ENCODE assay signal across 19 cellular contexts in the genomic region with DNA sequence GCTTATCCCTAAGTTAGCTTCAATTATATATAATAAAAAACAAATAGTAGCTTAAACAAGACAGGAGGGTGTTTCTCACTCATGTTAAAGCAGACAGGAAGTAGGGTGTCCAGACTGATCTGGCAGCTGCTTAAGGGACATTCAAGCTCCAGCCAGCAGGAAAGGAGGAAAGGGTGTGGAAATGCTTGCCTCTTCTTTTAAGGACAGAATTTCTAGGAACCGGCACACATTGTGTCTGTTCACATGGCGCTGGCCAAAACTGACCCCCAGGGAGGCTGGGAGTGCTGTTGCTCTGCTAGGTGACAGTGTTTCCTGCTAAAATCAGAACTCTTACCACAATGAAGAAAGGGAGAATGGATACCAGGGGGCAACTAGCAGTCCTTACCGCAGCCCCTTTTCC. TPM values are rescaled to one million over a fixed set of nuclear protein-coding genes. Genes with fewer than 3 reads are reported as not detected.
A peak's percentile ranks its signal among the peaks of the same experiment; 100 is the strongest.
DNase-seq lines count a peak whose midpoint lies in the region; ATAC-seq and TF ChIP-seq lines count a peak whose summit lies in the region.
"Had no signal": no experiment of that assay in that cellular context is flagged by ENCODE, and none has a peak within 500 bp of the region (broad histone marks: within the 10 kb centered on the region; RNA-seq: fewer than 3 reads in every experiment).

No MANE protein-coding gene starts in this region.

- H3K27ac ChIP-seq in heart left ventricle (peak overlapping the region in 2 of 12 donors; percentile 17 to 28), left ventricle myocardium inferior (replicated peaks) (peak overlapping the region; percentile 42)
- H3K27ac ChIP-seq: A549, HL-60, Peyer's patch had no signal

- ATAC-seq in heart left ventricle (peak; percentile 67 to 86 (median 76)), Right ventricle myocardium inferior (no peak), WTC11 (no peak), HG03045 (IDR thresholded peaks at IDR 0.05; ENCODE audit: unreplicated experiment) (no peak)
- ATAC-seq: A549, HCT116 had no signal

- peaks cover 17% of the 10 kb centered on the region for H3K9me3 Mint-ChIP-seq in WTC11
- H3K9me3 Mint-ChIP-seq in osteocyte (ENCODE audit: unreplicated experiment): peaks cover 7% of the 10 kb centered on the region

- no peak for TF ChIP-seq CTCF in heart left ventricle (IDR thresholded peaks at IDR 0.05)
- TF ChIP-seq CTCF in WTC11 (IDR thresholded peaks at IDR 0.05): no peak
- TF ChIP-seq CTCF in left ventricle myocardium inferior (IDR thresholded peaks at IDR 0.05; ENCODE audit: borderline replicate concordance): no peak
- TF ChIP-seq CTCF in osteocyte (IDR thresholded peaks at IDR 0.05): no peak

- no peak overlapping the region for H3K4me3 Mint-ChIP-seq in WTC11
- no peak overlapping the region for H3K4me3 Mint-ChIP-seq in osteocyte (ENCODE audit: unreplicated experiment)

- WGBS in heart left ventricle, 4 donors: 45 to 73% (median 55%) methylated on average over 3 of the region's 3 CpGs

- H3K27ac Mint-ChIP-seq in WTC11 (peak overlapping the region; percentile 29; the same call in 1 of the 2 replicates), osteocyte (ENCODE audit: unreplicated experiment) (no peak overlapping the region)

- POLR2A ChIA-PET in WTC11 (lab: Charles Lee): no interaction called here

- CTCF ChIA-PET in WTC11 (lab: Charles Lee): no interaction called here

- H3K36me3 ChIP-seq in heart left ventricle (no peaks in the 10 kb centered on the region), left ventricle myocardium inferior (peaks cover 11% of the 10 kb centered on the region)
- H3K36me3 ChIP-seq: Peyer's patch had no signal

- peaks cover 0 to 11% (median 1%) of the 10 kb centered on the region in 12 donors for H3K4me1 ChIP-seq in heart left ventricle
- peaks cover 21% of the 10 kb centered on the region for H3K4me1 ChIP-seq in left ventricle myocardium inferior
- H3K4me1 ChIP-seq: A549, Peyer's patch had no signal

- no peak for TF ChIP-seq POLR2A in heart left ventricle (IDR thresholded peaks at IDR 0.05)

- peaks cover 0 to 21% (median 0%) of the 10 kb centered on the region in 12 donors for H3K9me3 ChIP-seq in heart left ventricle
- H3K9me3 ChIP-seq in left ventricle myocardium inferior (replicated peaks): peaks cover 17% of the 10 kb centered on the region

- intact Hi-C loops in heart left ventricle (cut with DNase I) (no loop called here), Right ventricle myocardium inferior (cut with DNase I) (no loop called here), left ventricle myocardium inferior (cut with micrococcal nuclease) (no loop called here)

- H3K27me3 ChIP-seq in heart left ventricle (no peaks in the 10 kb centered on the region), left ventricle myocardium inferior (ENCODE audit: low read depth) (no peaks in the 10 kb centered on the region)
- H3K27me3 ChIP-seq: Peyer's patch had no signal

- H3K27me3 Mint-ChIP-seq in WTC11 (ENCODE audit: low read depth) (no peaks in the 10 kb centered on the region; the same call in 1 of the 2 replicates), osteocyte (ENCODE audit: unreplicated experiment) (no peaks in the 10 kb centered on the region)

- no peak overlapping the region for H3K4me3 ChIP-seq in heart left ventricle
- H3K4me3 ChIP-seq in left ventricle myocardium inferior: no peak overlapping the region
- H3K4me3 ChIP-seq: A549, Peyer's patch had no signal

- DNase-seq in heart left ventricle (peak in 2 of 5 donors; percentile 29 to 59), Right ventricle myocardium inferior (ENCODE audit: missing footprints) (no peak), WTC11 (ENCODE audit: low spot score) (no peak), left ventricle myocardium inferior (peak; percentile 33), osteocyte (ENCODE audit: extremely low spot score, unreplicated experiment) (peak; percentile 25), T-helper 2 cell (no peak)
- no peak for DNase-seq in activated naive CD4-positive, alpha-beta T cell treated with anti-CD3 and anti-CD28 coated beads, Interleukin-2, amount 50 U/mL, for 16 hours
- DNase-seq: DMS79, KG1, NCI-H1092, NCI-H1694, NCI-H345, Peyer's patch, SHP77 treated with DMSO at 0.1 percent for 48 hours had no signal

- H3K36me3 Mint-ChIP-seq in WTC11 (peaks cover 14% of the 10 kb centered on the region; the same call in 1 of the 2 replicates), osteocyte (ENCODE audit: unreplicated experiment) (peaks cover 15% of the 10 kb centered on the region)

- peaks cover 28% of the 10 kb centered on the region for H3K4me1 Mint-ChIP-seq in WTC11
- peaks cover 13% of the 10 kb centered on the region for H3K4me1 Mint-ChIP-seq in osteocyte (ENCODE audit: unreplicated experiment)

TF ChIP-seq in WTC11, 78 proteins besides CTCF, POLR2A, EP300 and RAD21:
- no peak for TF ChIP-seq CREM (CRISPR knock-in tag; IDR thresholded peaks at IDR 0.05)
- TF ChIP-seq RORB (CRISPR knock-in tag; IDR thresholded peaks at IDR 0.05): no peak
- TF ChIP-seq, protein P1, sequence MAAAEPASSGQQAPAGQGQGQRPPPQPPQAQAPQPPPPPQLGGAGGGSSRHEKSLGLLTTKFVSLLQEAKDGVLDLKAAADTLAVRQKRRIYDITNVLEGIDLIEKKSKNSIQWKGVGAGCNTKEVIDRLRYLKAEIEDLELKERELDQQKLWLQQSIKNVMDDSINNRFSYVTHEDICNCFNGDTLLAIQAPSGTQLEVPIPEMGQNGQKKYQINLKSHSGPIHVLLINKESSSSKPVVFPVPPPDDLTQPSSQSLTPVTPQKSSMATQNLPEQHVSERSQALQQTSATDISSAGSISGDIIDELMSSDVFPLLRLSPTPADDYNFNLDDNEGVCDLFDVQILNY (CRISPR knock-in tag; IDR thresholded peaks at IDR 0.05): no peak
- TF ChIP-seq, protein P2, sequence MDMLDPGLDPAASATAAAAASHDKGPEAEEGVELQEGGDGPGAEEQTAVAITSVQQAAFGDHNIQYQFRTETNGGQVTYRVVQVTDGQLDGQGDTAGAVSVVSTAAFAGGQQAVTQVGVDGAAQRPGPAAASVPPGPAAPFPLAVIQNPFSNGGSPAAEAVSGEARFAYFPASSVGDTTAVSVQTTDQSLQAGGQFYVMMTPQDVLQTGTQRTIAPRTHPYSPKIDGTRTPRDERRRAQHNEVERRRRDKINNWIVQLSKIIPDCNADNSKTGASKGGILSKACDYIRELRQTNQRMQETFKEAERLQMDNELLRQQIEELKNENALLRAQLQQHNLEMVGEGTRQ (CRISPR knock-in tag; IDR thresholded peaks at IDR 0.05): no peak
- no peak for TF ChIP-seq TEAD1 (CRISPR knock-in tag; IDR thresholded peaks at IDR 0.05)
- no peak for TF ChIP-seq SOX15 (CRISPR knock-in tag; IDR thresholded peaks at IDR 0.05)
- TF ChIP-seq FOXP1 (CRISPR knock-in tag; IDR thresholded peaks at IDR 0.05; ENCODE audit: borderline replicate concordance): no peak
- TF ChIP-seq ZNF396 (CRISPR knock-in tag; IDR thresholded peaks at IDR 0.05; ENCODE audit: borderline replicate concordance): no peak

RNA-seq across cellular contexts. Expression of a gene that starts 28.6 kb away (rescaled TPM):
- under 1 TPM in 7 of 9 donors, not detected in 2; 0.07 to 0.27 (median 0.18) TPM for total RNA-seq in heart left ventricle
- under 1 TPM; 0.23 to 0.26 TPM for polyA plus RNA-seq in heart left ventricle
- not detected for total RNA-seq in Right ventricle myocardium inferior
- 0.09 to 0.22 TPM (median 0.11 TPM) in 3 replicates for total RNA-seq in WTC11 (2021)
- total RNA-seq in left ventricle myocardium inferior: 0.22 TPM
- total RNA-seq in osteocyte: 0.42 and 0.48 TPM in 2 replicates

RNA-seq across cellular contexts. Expression of a gene that starts 43.1 kb away (rescaled TPM):
- total RNA-seq in heart left ventricle: not detected
- polyA plus RNA-seq in heart left ventricle: not detected
- not detected for total RNA-seq in Right ventricle myocardium inferior
- total RNA-seq in WTC11 (2021): not detected in 3 replicates
- not detected for total RNA-seq in left ventricle myocardium inferior
- not detected in 2 replicates for total RNA-seq in osteocyte
- total RNA-seq: MCF 10A, Peyer's patch had no signal
- polyA plus RNA-seq: A549 had no signal

Comparison
In these comparisons a context has a peak if more than half of its experiments do, and no peak if none do; other contexts are left out.
1. ATAC-seq: peak in heart left ventricle (4 of 4); none in Right ventricle myocardium inferior (single experiment), WTC11 (single experiment) and HG03045 (single experiment).
2. DNase-seq: peak in left ventricle myocardium inferior (single experiment) and osteocyte (single experiment); none in Right ventricle myocardium inferior (single experiment), WTC11 (single experiment), activated naive CD4-positive, alpha-beta T cell treated with anti-CD3 and anti-CD28 coated beads, Interleukin-2, amount 50 U/mL, for 16 hours (single experiment) and T-helper 2 cell (0 of 5).